In genomic region chr1:46812065-46812750, GRCh38 we compare ENCODE assay signal across 36 cellular contexts. TPM values are rescaled to one million over a fixed set of nuclear protein-coding genes. Genes with fewer than 3 reads are reported as not detected.
DNase-seq lines count a peak whose midpoint lies in the region; ATAC-seq and TF ChIP-seq lines count a peak whose summit lies in the region.
"Had no signal": no experiment of that assay in that cellular context is flagged by ENCODE, and none has a peak within 500 bp of the region (broad histone marks: within the 10 kb centered on the region; RNA-seq: fewer than 3 reads in every experiment).

No MANE protein-coding gene starts in this region.

- H3K27me3 ChIP-seq in heart right ventricle (peaks cover 0 to 1% (median 0%) of the 10 kb centered on the region in 7 donors), H7 (ENCODE audit: control insufficient read depth, insufficient read depth, low read length) (no peaks in the 10 kb centered on the region; the same call in 1 of the 2 replicates), foreskin keratinocyte (no peaks in the 10 kb centered on the region), Peyer's patch (no peaks in the 10 kb centered on the region)
- H3K27me3 ChIP-seq: right lobe of liver, tibial nerve had no signal

- DNase-seq in heart right ventricle (peak in 1 of 2 donors; percentile 40), Right ventricle myocardium inferior (ENCODE audit: missing footprints) (no peak), H7 (peak; percentile 2), foreskin keratinocyte (no peak), SIG-M5 treated with dmso at 0.1 percent for 504 hours (lab: John Stamatoyannopoulos, UW; ENCODE audit: unreplicated experiment) (no peak), Peyer's patch (no peak)
- peak in 1 of 2 donors; percentile 40 for DNase-seq in stimulated activated effector memory CD8-positive, alpha-beta T cell treated with anti-CD3 and anti-CD28 coated beads, Interleukin-12 subunit alpha, Interleukin-12 subunit beta, amount 100 ng/mL, for 72 hours (ENCODE audit: low spot score in 2 of 2)
- DNase-seq: activated CD4-positive, alpha-beta T cell treated with anti-CD3 and anti-CD28 coated beads for 36 hours; activated CD8-positive, alpha-beta T cell treated with anti-CD3 and anti-CD28 coated beads, Interleukin-2, amount 10 ng/mL, durations not matched to agents 7 days and 5 days; AML-193; amygdala; CD8-positive, alpha-beta T cell; DMS 273 treated with DMSO at 0.1 percent for 48 hours; EL; GM23248; HFFc6; immature natural killer cell; left colon; mesenchymal stem cell; NCI-H1048; NCI-H1694; NCI-H82; posterior cingulate gyrus; right lobe of liver; RPMI8226; spleen; stimulated activated CD4-positive, alpha-beta T cell treated with anti-CD3 and anti-CD28 coated beads, Interleukin-2, amount 100 ng/mL, for 24 hours had no signal

- H3K27ac ChIP-seq in heart right ventricle = peak overlapping the region in 5 of 10 donors; percentile 2 to 78 (median 57)
- no peak overlapping the region for H3K27ac ChIP-seq in foreskin keratinocyte
- no peak overlapping the region for H3K27ac ChIP-seq in Peyer's patch
- H3K27ac ChIP-seq: GM23248, right lobe of liver, spleen had no signal

- H3K4me1 Mint-ChIP-seq in stimulated activated effector memory CD8-positive, alpha-beta T cell treated with anti-CD3 and anti-CD28 coated beads, Interleukin-12 subunit alpha, Interleukin-12 subunit beta, amount 100 ng/mL, for 72 hours = no peaks in the 10 kb centered on the region
- H3K4me1 Mint-ChIP-seq: activated CD4-positive, alpha-beta T cell treated with anti-CD3 and anti-CD28 coated beads for 36 hours; activated naive CD4-positive, alpha-beta T cell treated with anti-CD3 and anti-CD28 coated beads, Interleukin-2, amount 50 U/mL, for 24 hours; immature natural killer cell had no signal

- 58 to 68% methylated on average over 8 of the region's 8 CpGs for WGBS in heart right ventricle, 2 donors

- peaks cover 13 to 36% (median 26%) of the 10 kb centered on the region in 9 donors for H3K4me1 ChIP-seq in heart right ventricle
- H3K4me1 ChIP-seq in foreskin keratinocyte = no peaks in the 10 kb centered on the region
- H3K4me1 ChIP-seq in Peyer's patch = no peaks in the 10 kb centered on the region
- H3K4me1 ChIP-seq: right lobe of liver, spleen had no signal

- H3K36me3 Mint-ChIP-seq in stimulated activated effector memory CD8-positive, alpha-beta T cell treated with anti-CD3 and anti-CD28 coated beads, Interleukin-12 subunit alpha, Interleukin-12 subunit beta, amount 100 ng/mL, for 72 hours = no peaks in the 10 kb centered on the region
- H3K36me3 Mint-ChIP-seq: activated naive CD4-positive, alpha-beta T cell treated with anti-CD3 and anti-CD28 coated beads, Interleukin-2, amount 50 U/mL, for 24 hours; CD8-positive, alpha-beta T cell; immature natural killer cell had no signal

- ATAC-seq in heart right ventricle (peak; percentile 16 to 70 (median 50)), Right ventricle myocardium inferior (no peak), foreskin keratinocyte (peak; percentile 9), HG02981 (IDR thresholded peaks at IDR 0.05; ENCODE audit: unreplicated experiment) (no peak)
- peak; percentile 35 for ATAC-seq in stimulated activated effector memory CD8-positive, alpha-beta T cell treated with anti-CD3 and anti-CD28 coated beads, Interleukin-12 subunit alpha, Interleukin-12 subunit beta, amount 100 ng/mL, for 72 hours
- ATAC-seq: activated CD4-positive, alpha-beta T cell treated with anti-CD3 and anti-CD28 coated beads for 36 hours; activated CD8-positive, alpha-beta T cell treated with anti-CD3 and anti-CD28 coated beads, Interleukin-2, amount 10 ng/mL, durations not matched to agents 7 days and 5 days; CD8-positive, alpha-beta T cell; left colon had no signal

- no peak for TF ChIP-seq POLR2A in Peyer's patch (IDR thresholded peaks at IDR 0.05)

- no peak overlapping the region for H3K27ac Mint-ChIP-seq in stimulated activated effector memory CD8-positive, alpha-beta T cell treated with anti-CD3 and anti-CD28 coated beads, Interleukin-12 subunit alpha, Interleukin-12 subunit beta, amount 100 ng/mL, for 72 hours
- H3K27ac Mint-ChIP-seq: activated CD4-positive, alpha-beta T cell treated with anti-CD3 and anti-CD28 coated beads for 36 hours; activated CD8-positive, alpha-beta T cell treated with anti-CD3 and anti-CD28 coated beads, Interleukin-2, amount 10 ng/mL, durations not matched to agents 7 days and 5 days; activated naive CD4-positive, alpha-beta T cell treated with anti-CD3 and anti-CD28 coated beads, Interleukin-2, amount 50 U/mL, for 24 hours; activated T-helper 2 cell treated with anti-CD3 and anti-CD28 coated beads, Interferon-gamma antibody, Interleukin-2, Interleukin-4, amounts not matched to agents 10 μg/mL and 5 μg/mL and 100 μg/mL, durations not matched to agents 14 hours and 24 hours and 36 hours; CD8-positive, alpha-beta T cell; HFFc6; immature natural killer cell had no signal

- no peak overlapping the region for H3K4me3 Mint-ChIP-seq in stimulated activated effector memory CD8-positive, alpha-beta T cell treated with anti-CD3 and anti-CD28 coated beads, Interleukin-12 subunit alpha, Interleukin-12 subunit beta, amount 100 ng/mL, for 72 hours
- H3K4me3 Mint-ChIP-seq: activated CD4-positive, alpha-beta T cell treated with anti-CD3 and anti-CD28 coated beads for 36 hours; activated CD8-positive, alpha-beta T cell treated with anti-CD3 and anti-CD28 coated beads, Interleukin-2, amount 10 ng/mL, durations not matched to agents 7 days and 5 days; activated naive CD4-positive, alpha-beta T cell treated with anti-CD3 and anti-CD28 coated beads, Interleukin-2, amount 50 U/mL, for 24 hours; CD8-positive, alpha-beta T cell; HFFc6; immature natural killer cell had no signal

- intact Hi-C loops in heart right ventricle (cut with DNase I) (no loop called here), Right ventricle myocardium inferior (cut with DNase I) (no loop called here)

- H3K9me3 Mint-ChIP-seq in stimulated activated effector memory CD8-positive, alpha-beta T cell treated with anti-CD3 and anti-CD28 coated beads, Interleukin-12 subunit alpha, Interleukin-12 subunit beta, amount 100 ng/mL, for 72 hours = no peaks in the 10 kb centered on the region
- H3K9me3 Mint-ChIP-seq: activated naive CD4-positive, alpha-beta T cell treated with anti-CD3 and anti-CD28 coated beads, Interleukin-2, amount 50 U/mL, for 24 hours; activated T-helper 2 cell treated with anti-CD3 and anti-CD28 coated beads, Interferon-gamma antibody, Interleukin-2, Interleukin-4, amounts not matched to agents 10 μg/mL and 5 μg/mL and 100 μg/mL, durations not matched to agents 14 hours and 24 hours and 36 hours; immature natural killer cell had no signal

- H3K4me3 ChIP-seq in heart right ventricle (no peak overlapping the region), H7 (ENCODE audit: insufficient read depth, low read depth, low read length) (no peak overlapping the region), Peyer's patch (no peak overlapping the region)
- H3K4me3 ChIP-seq: GM23248, right lobe of liver, spleen, tibial nerve had no signal

- H3K9me3 ChIP-seq in heart right ventricle (no peaks in the 10 kb centered on the region), Peyer's patch (no peaks in the 10 kb centered on the region)
- H3K9me3 ChIP-seq: right lobe of liver had no signal

- H3K36me3 ChIP-seq in heart right ventricle (no peaks in the 10 kb centered on the region), H7 (replicated peaks; ENCODE audit: control insufficient read depth, insufficient read depth, low read length) (no peaks in the 10 kb centered on the region), Peyer's patch (no peaks in the 10 kb centered on the region)
- H3K36me3 ChIP-seq: right lobe of liver, spleen had no signal

- TF ChIP-seq CTCF in heart right ventricle (IDR thresholded peaks at IDR 0.05) (no peak), foreskin keratinocyte (conservative IDR thresholded peaks at IDR 0.05) (no peak), Peyer's patch (IDR thresholded peaks at IDR 0.05) (no peak)

RNA-seq across cellular contexts. Expression of gene CYP4B1, which starts 13.4 kb away (rescaled TPM):
- total RNA-seq in heart right ventricle (10 to 100 TPM in 3 of 10 donors, 1 to 10 TPM in 4, under 1 TPM in 3; 0.77 to 22.5 (median 3.8) TPM), Right ventricle myocardium inferior (19.6 TPM), foreskin keratinocyte (not detected in 2 replicates), Peyer's patch (10 to 100 TPM in 3 of 4 donors, 1 to 10 TPM in 1; 7.4 to 48.0 (median 42.4) TPM)
- polyA plus RNA-seq in heart right ventricle (10 to 100 TPM; 15.9 to 33.2 TPM), foreskin keratinocyte (0.03 TPM in 1 of 2 replicates, not detected in the other)
- 0.37 TPM in 1 of 2 replicates, not detected in the other for total RNA-seq in H7 (2014; rRNA removed; shearing (Covaris generic))
- total RNA-seq: A673; activated CD4-positive, alpha-beta T cell treated with anti-CD3 and anti-CD28 coated beads for 36 hours; activated CD8-positive, alpha-beta T cell treated with anti-CD3 and anti-CD28 coated beads, Interleukin-2, amount 10 ng/mL, durations not matched to agents 7 days and 5 days; activated T-helper 2 cell treated with anti-CD3 and anti-CD28 coated beads, Interferon-gamma antibody, Interleukin-2, Interleukin-4, amounts not matched to agents 10 μg/mL and 5 μg/mL and 100 μg/mL, durations not matched to agents 14 hours and 24 hours and 36 hours; CD8-positive, alpha-beta T cell; endothelial cell of umbilical vein; fibroblast of lung; GM23248; HFFc6; HT1080; NCI-H460 had no signal
- polyA plus RNA-seq: endothelial cell of umbilical vein, fibroblast of lung, GM23248, immature natural killer cell had no signal

Comparison
In these comparisons a context has a peak if more than half of its experiments do, and no peak if none do; other contexts are left out.
1. ATAC-seq: peak in heart right ventricle (8 of 8), foreskin keratinocyte (single experiment) and stimulated activated effector memory CD8-positive, alpha-beta T cell treated with anti-CD3 and anti-CD28 coated beads, Interleukin-12 subunit alpha, Interleukin-12 subunit beta, amount 100 ng/mL, for 72 hours (single experiment); none in Right ventricle myocardium inferior (single experiment) and HG02981 (single experiment).